ENCODE assay signal across 18 cellular contexts in genomic region chr12:116431677-116432300, GRCh38.
DNase-seq lines count a peak whose midpoint lies in the region; ATAC-seq, FAIRE-seq and TF ChIP-seq lines count a peak whose summit lies in the region.
"Had no signal": no experiment of that assay in that cellular context is flagged by ENCODE, and none has a peak within 500 bp of the region (broad histone marks: within the 10 kb centered on the region; RNA-seq: fewer than 3 reads in every experiment).

No MANE protein-coding gene starts in this region.

- H3K27me3 ChIP-seq in IMR-90 (ENCODE audit: control insufficient read depth, insufficient read depth, low read length) (no peaks in the 10 kb centered on the region), K562 (ENCODE audit: control insufficient read depth in 2 of 2, insufficient read depth in 2 of 2, low read length in 2 of 2) (no peaks in the 10 kb centered on the region)

- H2AK9ac ChIP-seq in IMR-90 (replicated peaks; ENCODE audit: low read depth, low read length, poor library complexity) = no peak overlapping the region

- H4K5ac ChIP-seq in IMR-90 (ENCODE audit: low read depth, low read length) = no peak overlapping the region

- H3K9me3 ChIP-seq in IMR-90 (ENCODE audit: control insufficient read depth, insufficient read depth, low read length) = peaks cover 3% of the 10 kb centered on the region
- H3K9me3 ChIP-seq in K562 (replicated peaks; ENCODE audit: control insufficient read depth, insufficient read depth, low read depth, low read length) = no peaks in the 10 kb centered on the region; the same call in 1 of the 2 replicates

- H4K20me1 ChIP-seq in IMR-90 (ENCODE audit: insufficient read depth, low read length) = no peaks in the 10 kb centered on the region
- no peaks in the 10 kb centered on the region for H4K20me1 ChIP-seq in K562 (replicated peaks; ENCODE audit: control insufficient read depth, insufficient read depth, low read length)

- H3K36me3 Mint-ChIP-seq in mesothelial cell of epicardium = no peaks in the 10 kb centered on the region
- H3K36me3 Mint-ChIP-seq in type B pancreatic cell = no peaks in the 10 kb centered on the region
- H3K36me3 Mint-ChIP-seq: CD4-positive, alpha-beta memory T cell had no signal

- in situ Hi-C loops in IMR-90 (cut with MboI; ENCODE audit: low sequenced_read_pairs) (no loop called here), K562 (cut with MboI) (no loop called here)

- DNase-seq in IMR-90 = no peak
- no peak for DNase-seq in K562 (ENCODE audit: extremely low read depth in 1 of 4, low spot score in 3 of 4)
- no peak for DNase-seq in mesothelial cell of epicardium (ENCODE audit: low spot score in 2 of 2, unreplicated experiment in 2 of 2)
- DNase-seq in type B pancreatic cell (ENCODE audit: extremely low spot score, unreplicated experiment) = no peak
- no peak for DNase-seq in activated CD4-positive, alpha-beta T cell treated with anti-CD3 and anti-CD28 coated beads, Interleukin-2, amount 50 U/mL, for 48 hours
- DNase-seq in islet precursor cell = no peak
- DNase-seq: ACHN; CD4-positive, alpha-beta memory T cell; DMS79 treated with DMSO at 0.1 percent for 48 hours; NCI-H1092; NCI-H146; NCI-H2081; NCI-H510A; NCI-H774 had no signal

- intact Hi-C loops in IMR-90 (cut with micrococcal nuclease) = loop anchor here (2.0 to 5.0 kb wide), 3 partner anchors 96 to 413 kb away; no protein-coding TSS in a partner anchor
- intact Hi-C loops in K562 (cut with micrococcal nuclease) = no loop called here

- peak overlapping the region; percentile 17; the same call in 1 of the 2 replicates for H2AK5ac ChIP-seq in IMR-90 (ENCODE audit: low read depth, low read length)

- no peak overlapping the region for H2BK5ac ChIP-seq in IMR-90 (ENCODE audit: low read depth, low read length, poor library complexity, severe bottlenecking)

- TF ChIP-seq EP300 in K562 (IDR thresholded peaks at IDR 0.05; ENCODE audit: low read length) = no peak

- H3K27ac ChIP-seq in IMR-90 (ENCODE audit: insufficient read depth, low read length) = no peak overlapping the region; the same call in 1 of the 2 replicates
- H3K27ac ChIP-seq in K562 (ENCODE audit: extremely low read depth, low read depth, low read length) = no peak overlapping the region
- H3K27ac ChIP-seq: SK-N-MC had no signal

- H3K4me1 ChIP-seq in IMR-90 (ENCODE audit: control insufficient read depth, insufficient read depth, low read length) (peaks cover 11% of the 10 kb centered on the region), K562 (replicated peaks in 1 of 2; ENCODE audit: control insufficient read depth in 2 of 2, insufficient read depth in 2 of 2, low read length in 2 of 2) (peaks cover 23 to 26% of the 10 kb centered on the region in 2 experiments)

- no peaks in the 10 kb centered on the region for H3K79me2 ChIP-seq in K562 (ENCODE audit: control insufficient read depth, insufficient read depth, low read length)

- no peaks in the 10 kb centered on the region for H3K27me3 Mint-ChIP-seq in mesothelial cell of epicardium (ENCODE audit: low read depth)
- peaks cover 5% of the 10 kb centered on the region for H3K27me3 Mint-ChIP-seq in type B pancreatic cell

- H3K4me3 Mint-ChIP-seq in mesothelial cell of epicardium (no peak overlapping the region), type B pancreatic cell (no peak overlapping the region)
- H3K4me3 Mint-ChIP-seq: CD4-positive, alpha-beta memory T cell; GM23338 had no signal

- TF ChIP-seq CTCF in IMR-90 (conservative IDR thresholded peaks at IDR 0.05; ENCODE audit: low read depth, low read length) (no peak), K562 (IDR thresholded peaks at IDR 0.05 in 2 of 3, conservative IDR thresholded peaks at IDR 0.05 in 1 of 3; ENCODE audit: insufficient read depth in 2 of 3, low read depth in 1 of 3, low read length in 3 of 3) (no peak), mesothelial cell of epicardium (IDR thresholded peaks at IDR 0.05; ENCODE audit: unreplicated experiment) (no peak), type B pancreatic cell (conservative IDR thresholded peaks at IDR 0.05) (no peak)

- H3K9me3 Mint-ChIP-seq in mesothelial cell of epicardium (no peaks in the 10 kb centered on the region), type B pancreatic cell (no peaks in the 10 kb centered on the region)

- POLR2A ChIA-PET in IMR-90 (lab: Charles Lee; ENCODE audit: unreplicated experiment) = no interaction called here
- POLR2A ChIA-PET in K562 (lab: Yijun Ruan, JAX) = interaction anchor here (0.6 to 2.1 kb wide), 2 partner anchors 11 to 12 kb away, joined by 3 to 5 read pairs; no protein-coding TSS in a partner anchor

- no TSS peak for BruUV-seq in IMR-90 (replicated peaks; lab: Mats Ljungman, UMichigan)
- BruUV-seq in K562 (replicated peaks; lab: Mats Ljungman, UMichigan) = no TSS peak

- peak overlapping the region; percentile 60; the same call in 1 of the 3 replicates for H2BK15ac ChIP-seq in IMR-90 (ENCODE audit: low read depth, low read length)

- H3K4me3 ChIP-seq in IMR-90 (ENCODE audit: insufficient read depth, low read depth, low read length) = no peak overlapping the region
- no peak overlapping the region for H3K4me3 ChIP-seq in K562
- H3K4me3 ChIP-seq: GM23338, SK-N-MC had no signal

- 52% methylated on average over 5 of the region's 13 CpGs; no CpG with 5 or more reads in 1 of the 2 experiments for WGBS in IMR-90 (ENCODE audit: extremely low coverage in 2 of 2, insufficient read length in 1 of 2), 2 experiments
- WGBS in K562 (ENCODE audit: insufficient coverage, low coverage, missing lambda C conversion rate) = 77% methylated on average over 13 of the region's 13 CpGs

- ATAC-seq in IMR-90 (ENCODE audit: low read depth) = no peak
- ATAC-seq in K562 = no peak
- ATAC-seq in GM19397 (IDR thresholded peaks at IDR 0.05; ENCODE audit: unreplicated experiment) = no peak
- ATAC-seq: GM23338 had no signal

- no peak overlapping the region for H2AFZ ChIP-seq in IMR-90 (replicated peaks; ENCODE audit: low read length, poor library complexity)
- H2AFZ ChIP-seq in K562 (ENCODE audit: low read depth, low read length) = no peak overlapping the region
- H2AFZ ChIP-seq: GM23338 had no signal

- H4K8ac ChIP-seq in IMR-90 (ENCODE audit: low read depth in 2 of 2, low read length in 2 of 2) = no peak overlapping the region; a peak in 1 of 4 replicates

- no peak overlapping the region for H3K4ac ChIP-seq in IMR-90 (ENCODE audit: low read depth, low read length)

- no peak overlapping the region for H3K56ac ChIP-seq in IMR-90 (ENCODE audit: extremely low read depth, insufficient read depth, low read length)

- no peaks in the 10 kb centered on the region for H3K79me1 ChIP-seq in IMR-90 (ENCODE audit: low read depth in 1 of 2, low read length in 2 of 2)

- peak overlapping the region; percentile 68 for H3K27ac Mint-ChIP-seq in mesothelial cell of epicardium
- peak overlapping the region; percentile 2 for H3K27ac Mint-ChIP-seq in type B pancreatic cell
- H3K27ac Mint-ChIP-seq: GM23338 had no signal

- H3K4me2 ChIP-seq in IMR-90 (ENCODE audit: low read depth, low read length) (no peak overlapping the region), K562 (ENCODE audit: insufficient read depth, low read length) (no peak overlapping the region)
- H3K4me2 ChIP-seq: GM23338 had no signal

- 0 out of 2 replicates have a peak overlapping the region, but pooled peaks have one; percentile 18 for H3K14ac ChIP-seq in IMR-90 (replicated peaks; ENCODE audit: low read depth, low read length)

- TF ChIP-seq POLR2A in IMR-90 (IDR thresholded peaks at IDR 0.05; ENCODE audit: low read depth, low read length) (no peak), K562 (conservative IDR thresholded peaks at IDR 0.05) (no peak)

- H4K91ac ChIP-seq in IMR-90 (ENCODE audit: insufficient read depth, low read depth, low read length) = 0 out of 2 replicates have a peak overlapping the region, but pooled peaks have one; percentile 44

- H3K9ac ChIP-seq in IMR-90 (ENCODE audit: low read depth, low read length) (no peak overlapping the region), K562 (ENCODE audit: insufficient read depth in 1 of 2, low read depth in 2 of 2, low read length in 2 of 2) (no peak overlapping the region)

- dilution Hi-C loops in IMR-90 (cut with HindIII; ENCODE audit: low sequenced_read_pairs, unreplicated experiment) = no loop called here

- no peak overlapping the region for H3K23ac ChIP-seq in IMR-90 (ENCODE audit: low read depth, low read length)

- peak overlapping the region; percentile 22; the same call in 1 of the 2 replicates for H3K18ac ChIP-seq in IMR-90 (ENCODE audit: low read depth, low read length)

- H3K4me1 Mint-ChIP-seq in mesothelial cell of epicardium (peaks cover 55% of the 10 kb centered on the region), type B pancreatic cell (ENCODE audit: unreplicated experiment) (peaks cover 56% of the 10 kb centered on the region)
- H3K4me1 Mint-ChIP-seq: CD4-positive, alpha-beta memory T cell had no signal

- H3K36me3 ChIP-seq in IMR-90 (ENCODE audit: control insufficient read depth, insufficient read depth, low read length) = no peaks in the 10 kb centered on the region
- H3K36me3 ChIP-seq in K562 (ENCODE audit: control insufficient read depth, insufficient read depth, low read length) = no peaks in the 10 kb centered on the region

- H2BK20ac ChIP-seq in IMR-90 (ENCODE audit: low read depth, low read length) = peak overlapping the region; percentile 20; the same call in 1 of the 2 replicates

- H3K9me1 ChIP-seq in IMR-90 (ENCODE audit: insufficient read depth, low read length) (0 out of 2 replicates have a peak, but pooled peaks cover 3% of the 10 kb centered on the region), K562 (ENCODE audit: control insufficient read depth, insufficient read depth, low read length) (no peaks in the 10 kb centered on the region)

- CTCF ChIA-PET in IMR-90 (lab: Yijun Ruan, JAX) (no interaction called here), K562 (lab: Yijun Ruan, JAX; ENCODE audit: low intra/inter-chr PET ratio) (no interaction called here)

- TF ChIP-seq RAD21 in IMR-90 (IDR thresholded peaks at IDR 0.05; ENCODE audit: low read length) = no peak
- TF ChIP-seq RAD21 in K562 (CRISPR knock-in tag; conservative IDR thresholded peaks at IDR 0.05 in 1 of 2, IDR thresholded peaks at IDR 0.05 in 1 of 2) = no peak

- FAIRE-seq in K562 (lab: Jason Lieb, UNC) = no peak
- FAIRE-seq: G401.6 had no signal

- peak overlapping the region; percentile 25; the same call in 1 of the 2 replicates for H2BK120ac ChIP-seq in IMR-90 (ENCODE audit: low read depth, low read length)

TF ChIP-seq in IMR-90, 13 proteins besides CTCF, POLR2A, EP300 and RAD21 (continues in another document):
- peak; percentile 59 for TF ChIP-seq CEBPB (IDR thresholded peaks at IDR 0.05; ENCODE audit: low read depth, low read length)

TF ChIP-seq in K562, 482 proteins besides CTCF, POLR2A, EP300 and RAD21:
- TF ChIP-seq MTA1 (IDR thresholded peaks at IDR 0.05; ENCODE audit: borderline replicate concordance) (no peak), CEBPB (tag; IDR thresholded peaks at IDR 0.05) (peak; percentile 81)
TF ChIP-seq in K562: peak in this region for 1.
